14 cellular contexts compared by ENCODE assay signal in the genomic region with DNA sequence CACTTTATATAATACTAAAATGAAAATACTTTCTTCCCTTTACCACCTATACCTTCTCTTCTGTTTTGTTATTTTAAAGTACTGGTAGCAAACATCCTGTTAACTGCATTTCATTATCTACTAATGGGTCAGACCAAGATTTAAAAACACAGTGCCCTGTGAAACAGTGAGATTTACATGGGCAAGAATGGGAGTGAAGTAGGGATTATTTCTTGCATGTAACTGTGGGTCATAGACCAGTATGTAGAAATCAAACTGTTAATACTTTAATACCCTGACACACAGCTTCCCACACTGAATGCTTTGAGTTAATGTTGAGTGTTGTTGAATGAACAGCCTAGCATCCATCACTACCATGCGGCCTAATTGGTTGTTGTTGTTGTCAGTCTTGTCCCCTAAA.
DNase-seq lines count a peak whose midpoint lies in the region; ATAC-seq, FAIRE-seq and TF ChIP-seq lines count a peak whose summit lies in the region.
"Had no signal": no experiment of that assay in that cellular context is flagged by ENCODE, and none has a peak within 500 bp of the region (broad histone marks: within the 10 kb centered on the region; RNA-seq: fewer than 3 reads in every experiment).

No MANE protein-coding gene starts in this region.

- H3K27me3 Mint-ChIP-seq in activated naive CD4-positive, alpha-beta T cell treated with anti-CD3 and anti-CD28 coated beads, Interleukin-2, amount 10 ng/mL, durations not matched to agents 7 days and 5 days = no peaks in the 10 kb centered on the region
- H3K27me3 Mint-ChIP-seq: activated CD4-positive, alpha-beta T cell treated with anti-CD3 and anti-CD28 coated beads for 36 hours; activated CD8-positive, alpha-beta memory T cell treated with anti-CD3 and anti-CD28 coated beads, Interleukin-2, amount 10 ng/mL, durations not matched to agents 7 days and 5 days had no signal

- CTCF ChIA-PET in IMR-90 (lab: Yijun Ruan, JAX) = interaction anchor here (0.6 to 1.6 kb wide), 2 partner anchors 8 to 56 kb away, joined by 3 to 4 read pairs; no protein-coding TSS in a partner anchor
- CTCF ChIA-PET in K562 (lab: Yijun Ruan, JAX; ENCODE audit: low intra/inter-chr PET ratio) = no interaction called here
- CTCF ChIA-PET in activated naive CD4-positive, alpha-beta T cell treated with anti-CD3 and anti-CD28 coated beads, Interleukin-2, amount 10 ng/mL, durations not matched to agents 7 days and 5 days (lab: Charles Lee) = interaction anchor here (0.6 kb wide), 1 partner anchor 1048 kb away, joined by 3 read pairs; no protein-coding TSS in a partner anchor

- peaks cover 11% of the 10 kb centered on the region; the same call in 1 of the 2 replicates for H4K20me1 ChIP-seq in IMR-90 (ENCODE audit: insufficient read depth, low read length)
- H4K20me1 ChIP-seq in K562 (replicated peaks; ENCODE audit: control insufficient read depth, insufficient read depth, low read length) = 0 out of 2 replicates have a peak, but pooled peaks cover 2% of the 10 kb centered on the region

- peaks cover 27% of the 10 kb centered on the region for H3K79me2 ChIP-seq in K562 (ENCODE audit: control insufficient read depth, insufficient read depth, low read length)

- H3K9me1 ChIP-seq in IMR-90 (ENCODE audit: insufficient read depth, low read length) (peaks cover 7% of the 10 kb centered on the region), K562 (ENCODE audit: control insufficient read depth, insufficient read depth, low read length) (no peaks in the 10 kb centered on the region)

- no peak for FAIRE-seq in K562 (lab: Jason Lieb, UNC)
- FAIRE-seq in urothelium cell line (lab: Jason Lieb, UNC) = peak; percentile 90
- FAIRE-seq: frontal cortex, G401.6 had no signal

- H2AK5ac ChIP-seq in IMR-90 (ENCODE audit: low read depth, low read length) = no peak overlapping the region

- no peak overlapping the region for H4K91ac ChIP-seq in IMR-90 (ENCODE audit: insufficient read depth, low read depth, low read length)

- H3K23ac ChIP-seq in IMR-90 (ENCODE audit: low read depth, low read length) = no peak overlapping the region

- no peak overlapping the region for H2BK20ac ChIP-seq in IMR-90 (ENCODE audit: low read depth, low read length)

- no peak overlapping the region for H3K4ac ChIP-seq in IMR-90 (ENCODE audit: low read depth, low read length)

- no peak for DNase-seq in IMR-90
- no peak for DNase-seq in K562 (ENCODE audit: extremely low read depth in 1 of 4, low spot score in 3 of 4)
- no peak for DNase-seq in left ventricle myocardium superior
- DNase-seq in urothelium cell line (ENCODE audit: low spot score) = no peak
- DNase-seq in GOT3 (lab: John Stamatoyannopoulos, UW) = no peak
- DNase-seq in activated naive CD4-positive, alpha-beta T cell treated with anti-CD3 and anti-CD28 coated beads, Interleukin-2, amount 10 ng/mL, durations not matched to agents 7 days and 5 days = no peak
- DNase-seq: activated CD4-positive, alpha-beta T cell treated with anti-CD3 and anti-CD28 coated beads for 36 hours; activated CD8-positive, alpha-beta memory T cell treated with anti-CD3 and anti-CD28 coated beads, Interleukin-2, amount 10 ng/mL, durations not matched to agents 7 days and 5 days; NK-92 treated with Interleukin-12 subunit alpha and Interleukin-12 subunit beta, amount 100 ng/mL, for 24 hours; stimulated activated CD4-positive, alpha-beta T cell treated with anti-CD3 and anti-CD28 coated beads, Interleukin-4, amount 100 ng/mL, for 1 hour had no signal

- ATAC-seq in IMR-90 (ENCODE audit: low read depth) = peak; percentile 8
- ATAC-seq in K562 = no peak
- ATAC-seq in left ventricle myocardium superior = peak; percentile 8
- no peak for ATAC-seq in GM19023 (IDR thresholded peaks at IDR 0.05; ENCODE audit: unreplicated experiment)
- ATAC-seq: activated CD4-positive, alpha-beta T cell treated with anti-CD3 and anti-CD28 coated beads for 36 hours; activated CD8-positive, alpha-beta memory T cell treated with anti-CD3 and anti-CD28 coated beads, Interleukin-2, amount 10 ng/mL, durations not matched to agents 7 days and 5 days had no signal

- H2BK15ac ChIP-seq in IMR-90 (ENCODE audit: low read depth, low read length) = no peak overlapping the region; the same call in 2 of the 3 replicates

- no TSS peak for BruUV-seq in IMR-90 (replicated peaks; lab: Mats Ljungman, UMichigan)
- no TSS peak for BruUV-seq in K562 (replicated peaks; lab: Mats Ljungman, UMichigan)

- no peak for TF ChIP-seq EP300 in K562 (IDR thresholded peaks at IDR 0.05; ENCODE audit: low read length)

- no peak overlapping the region for H3K9ac ChIP-seq in IMR-90 (ENCODE audit: low read depth, low read length)
- H3K9ac ChIP-seq in K562 (ENCODE audit: insufficient read depth in 1 of 2, low read depth in 2 of 2, low read length in 2 of 2) = no peak overlapping the region

- H3K27me3 ChIP-seq in IMR-90 (ENCODE audit: control insufficient read depth, insufficient read depth, low read length) = no peaks in the 10 kb centered on the region
- H3K27me3 ChIP-seq in K562 (ENCODE audit: control insufficient read depth in 2 of 2, insufficient read depth in 2 of 2, low read length in 2 of 2) = no peaks in the 10 kb centered on the region

- H4K5ac ChIP-seq in IMR-90 (ENCODE audit: low read depth, low read length) = no peak overlapping the region

- no peak overlapping the region for H2AK9ac ChIP-seq in IMR-90 (replicated peaks; ENCODE audit: low read depth, low read length, poor library complexity)

- H4K8ac ChIP-seq in IMR-90 (ENCODE audit: low read depth in 2 of 2, low read length in 2 of 2) = peak overlapping the region in 1 of 2 experiments; percentile 1; a peak in 1 of 4 replicates

- TF ChIP-seq POLR2A in IMR-90 (IDR thresholded peaks at IDR 0.05; ENCODE audit: low read depth, low read length) (no peak), K562 (conservative IDR thresholded peaks at IDR 0.05) (no peak)

- H3K36me3 ChIP-seq in IMR-90 (ENCODE audit: control insufficient read depth, insufficient read depth, low read length) (no peaks in the 10 kb centered on the region), K562 (ENCODE audit: control insufficient read depth, insufficient read depth, low read length) (no peaks in the 10 kb centered on the region)

- TF ChIP-seq RAD21 in IMR-90 (IDR thresholded peaks at IDR 0.05; ENCODE audit: low read length) = no peak
- no peak for TF ChIP-seq RAD21 in K562 (CRISPR knock-in tag; conservative IDR thresholded peaks at IDR 0.05 in 1 of 2, IDR thresholded peaks at IDR 0.05 in 1 of 2)

- H3K36me3 Mint-ChIP-seq in activated naive CD4-positive, alpha-beta T cell treated with anti-CD3 and anti-CD28 coated beads, Interleukin-2, amount 10 ng/mL, durations not matched to agents 7 days and 5 days = no peaks in the 10 kb centered on the region
- H3K36me3 Mint-ChIP-seq: activated CD8-positive, alpha-beta memory T cell treated with anti-CD3 and anti-CD28 coated beads, Interleukin-2, amount 10 ng/mL, durations not matched to agents 7 days and 5 days had no signal

- POLR2A ChIA-PET in IMR-90 (lab: Charles Lee; ENCODE audit: unreplicated experiment) = interaction anchor here (1.0 kb wide), 1 partner anchor 133 kb away, joined by 3 read pairs; no protein-coding TSS in a partner anchor
- POLR2A ChIA-PET in K562 (lab: Yijun Ruan, JAX) = no interaction called here

- no peaks in the 10 kb centered on the region for H3K9me3 ChIP-seq in IMR-90 (ENCODE audit: control insufficient read depth, insufficient read depth, low read length)
- H3K9me3 ChIP-seq in K562 (replicated peaks; ENCODE audit: control insufficient read depth, insufficient read depth, low read depth, low read length) = no peaks in the 10 kb centered on the region

- no peaks in the 10 kb centered on the region for H3K4me1 Mint-ChIP-seq in activated naive CD4-positive, alpha-beta T cell treated with anti-CD3 and anti-CD28 coated beads, Interleukin-2, amount 10 ng/mL, durations not matched to agents 7 days and 5 days
- H3K4me1 Mint-ChIP-seq: activated CD8-positive, alpha-beta memory T cell treated with anti-CD3 and anti-CD28 coated beads, Interleukin-2, amount 10 ng/mL, durations not matched to agents 7 days and 5 days had no signal

- peak overlapping the region; percentile 60; the same call in 1 of the 2 replicates for H3K14ac ChIP-seq in IMR-90 (replicated peaks; ENCODE audit: low read depth, low read length)

- H3K4me3 ChIP-seq in IMR-90 (ENCODE audit: insufficient read depth, low read depth, low read length) = no peak overlapping the region
- H3K4me3 ChIP-seq in K562 = no peak overlapping the region

- no peak overlapping the region for H3K56ac ChIP-seq in IMR-90 (ENCODE audit: extremely low read depth, insufficient read depth, low read length)

- TF ChIP-seq CTCF in IMR-90 (conservative IDR thresholded peaks at IDR 0.05; ENCODE audit: low read depth, low read length) = no peak
- TF ChIP-seq CTCF in K562 (IDR thresholded peaks at IDR 0.05 in 2 of 3, conservative IDR thresholded peaks at IDR 0.05 in 1 of 3; ENCODE audit: insufficient read depth in 2 of 3, low read depth in 1 of 3, low read length in 3 of 3) = no peak

- H2BK120ac ChIP-seq in IMR-90 (ENCODE audit: low read depth, low read length) = no peak overlapping the region

- peaks cover 10% of the 10 kb centered on the region for H3K4me1 ChIP-seq in IMR-90 (ENCODE audit: control insufficient read depth, insufficient read depth, low read length)
- H3K4me1 ChIP-seq in K562 (replicated peaks in 1 of 2; ENCODE audit: control insufficient read depth in 2 of 2, insufficient read depth in 2 of 2, low read length in 2 of 2) = peaks cover 0 to 5% of the 10 kb centered on the region in 2 experiments; a peak in 2 of 5 replicates

- H2BK5ac ChIP-seq in IMR-90 (ENCODE audit: low read depth, low read length, poor library complexity, severe bottlenecking) = no peak overlapping the region

- H2AFZ ChIP-seq in IMR-90 (replicated peaks; ENCODE audit: low read length, poor library complexity) (no peak overlapping the region), K562 (ENCODE audit: low read depth, low read length) (no peak overlapping the region)

- H3K9me3 Mint-ChIP-seq in activated naive CD4-positive, alpha-beta T cell treated with anti-CD3 and anti-CD28 coated beads, Interleukin-2, amount 10 ng/mL, durations not matched to agents 7 days and 5 days = no peaks in the 10 kb centered on the region
- H3K9me3 Mint-ChIP-seq: activated T-helper 2 cell treated with anti-CD3 and anti-CD28 coated beads, Interferon-gamma antibody, Interleukin-2, Interleukin-4, amounts not matched to agents 10 μg/mL and 5 μg/mL and 100 μg/mL, durations not matched to agents 14 hours and 24 hours and 36 hours had no signal

- no peak overlapping the region for H3K4me3 Mint-ChIP-seq in activated naive CD4-positive, alpha-beta T cell treated with anti-CD3 and anti-CD28 coated beads, Interleukin-2, amount 10 ng/mL, durations not matched to agents 7 days and 5 days
- H3K4me3 Mint-ChIP-seq: activated CD4-positive, alpha-beta T cell treated with anti-CD3 and anti-CD28 coated beads for 36 hours; activated CD8-positive, alpha-beta memory T cell treated with anti-CD3 and anti-CD28 coated beads, Interleukin-2, amount 10 ng/mL, durations not matched to agents 7 days and 5 days had no signal

- WGBS in IMR-90 (ENCODE audit: extremely low coverage in 2 of 2, insufficient read length in 1 of 2), 2 experiments = no CpG with 5 or more reads among the region's 1 CpG
- 86% methylated on average over 1 of the region's 1 CpG for WGBS in K562 (ENCODE audit: insufficient coverage, low coverage, missing lambda C conversion rate)

- H3K27ac Mint-ChIP-seq in activated naive CD4-positive, alpha-beta T cell treated with anti-CD3 and anti-CD28 coated beads, Interleukin-2, amount 10 ng/mL, durations not matched to agents 7 days and 5 days = no peak overlapping the region
- H3K27ac Mint-ChIP-seq: activated CD4-positive, alpha-beta T cell treated with anti-CD3 and anti-CD28 coated beads for 36 hours; activated CD8-positive, alpha-beta memory T cell treated with anti-CD3 and anti-CD28 coated beads, Interleukin-2, amount 10 ng/mL, durations not matched to agents 7 days and 5 days; activated T-helper 2 cell treated with anti-CD3 and anti-CD28 coated beads, Interferon-gamma antibody, Interleukin-2, Interleukin-4, amounts not matched to agents 10 μg/mL and 5 μg/mL and 100 μg/mL, durations not matched to agents 14 hours and 24 hours and 36 hours had no signal

- intact Hi-C loops in IMR-90 (cut with micrococcal nuclease) = no loop called here
- intact Hi-C loops in K562 (cut with micrococcal nuclease) = no loop called here
- intact Hi-C loops in left ventricle myocardium superior (cut with micrococcal nuclease) = no loop called here

- H3K27ac ChIP-seq in IMR-90 (ENCODE audit: insufficient read depth, low read length) (no peak overlapping the region), K562 (ENCODE audit: extremely low read depth, low read depth, low read length) (peak overlapping the region; percentile 41; the same call in 1 of the 3 replicates)

- dilution Hi-C loops in IMR-90 (cut with HindIII; ENCODE audit: low sequenced_read_pairs, unreplicated experiment) = no loop called here

- in situ Hi-C loops in IMR-90 (cut with MboI; ENCODE audit: low sequenced_read_pairs) = no loop called here
- in situ Hi-C loops in K562 (cut with MboI) = no loop called here

- H3K4me2 ChIP-seq in IMR-90 (ENCODE audit: low read depth, low read length) (no peak overlapping the region), K562 (ENCODE audit: insufficient read depth, low read length) (no peak overlapping the region)

- H3K18ac ChIP-seq in IMR-90 (ENCODE audit: low read depth, low read length) = peak overlapping the region; percentile 7; the same call in 1 of the 2 replicates

- peaks cover 12 to 43% of the 10 kb centered on the region in 2 experiments for H3K79me1 ChIP-seq in IMR-90 (ENCODE audit: low read depth in 1 of 2, low read length in 2 of 2)

Comparison
In these comparisons a context has a peak if more than half of its experiments do, and no peak if none do; other contexts are left out.
1. ATAC-seq: peak in IMR-90 (single experiment) and left ventricle myocardium superior (single experiment); none in K562 (single experiment) and GM19023 (single experiment).